In the genomic region with DNA sequence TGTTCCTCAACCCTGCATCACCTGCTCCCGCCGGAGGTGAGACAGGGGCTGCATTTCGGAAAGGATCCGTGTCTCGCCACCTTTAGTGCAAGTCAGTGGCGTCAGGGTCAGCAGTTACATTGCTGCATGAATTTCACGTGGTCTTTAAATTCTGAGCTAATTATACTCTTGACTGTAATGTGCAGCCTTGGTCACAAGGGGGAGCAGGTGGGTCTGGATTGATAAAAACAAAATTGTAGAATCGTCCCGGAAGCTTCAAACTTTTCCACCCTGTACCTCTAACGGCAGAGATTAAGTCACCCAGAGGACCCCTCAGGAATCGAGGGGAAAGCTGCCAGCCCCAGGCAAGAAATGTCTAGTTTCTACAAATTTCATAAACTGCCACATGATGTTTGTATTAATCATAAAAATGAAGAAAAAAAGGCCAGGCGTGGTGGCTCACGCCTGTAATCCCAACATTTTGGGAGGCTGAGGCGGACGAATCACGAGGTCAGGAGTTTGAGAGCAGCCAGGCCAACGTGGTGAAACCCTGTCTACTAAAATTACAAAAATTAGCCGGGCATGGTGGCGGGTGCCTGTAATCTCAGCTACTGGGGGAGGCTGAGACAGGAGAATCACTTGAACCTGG, we compare ENCODE assay signal across 1 cellular context.
TF ChIP-seq lines count a peak whose summit lies in the region.

No MANE protein-coding gene starts in this region.

TF ChIP-seq in IMR-90, 13 proteins besides CTCF, POLR2A, EP300 and RAD21 (continued from another document):
- TF ChIP-seq, protein P1, sequence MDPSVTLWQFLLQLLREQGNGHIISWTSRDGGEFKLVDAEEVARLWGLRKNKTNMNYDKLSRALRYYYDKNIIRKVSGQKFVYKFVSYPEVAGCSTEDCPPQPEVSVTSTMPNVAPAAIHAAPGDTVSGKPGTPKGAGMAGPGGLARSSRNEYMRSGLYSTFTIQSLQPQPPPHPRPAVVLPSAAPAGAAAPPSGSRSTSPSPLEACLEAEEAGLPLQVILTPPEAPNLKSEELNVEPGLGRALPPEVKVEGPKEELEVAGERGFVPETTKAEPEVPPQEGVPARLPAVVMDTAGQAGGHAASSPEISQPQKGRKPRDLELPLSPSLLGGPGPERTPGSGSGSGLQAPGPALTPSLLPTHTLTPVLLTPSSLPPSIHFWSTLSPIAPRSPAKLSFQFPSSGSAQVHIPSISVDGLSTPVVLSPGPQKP (IDR thresholded peaks at IDR 0.05; ENCODE audit: borderline replicate concordance, low read depth, low read length) = no peak
- TF ChIP-seq SMC3 (IDR thresholded peaks at IDR 0.05; ENCODE audit: low read depth, low read length) (peak; percentile 91), RFX5 (IDR thresholded peaks at IDR 0.05; ENCODE audit: low read depth, low read length) (no peak), MAZ (IDR thresholded peaks at IDR 0.05; ENCODE audit: borderline replicate concordance, low read depth, low read length) (no peak; the same call in 1 of the 2 replicates)
- TF ChIP-seq, protein P2, sequence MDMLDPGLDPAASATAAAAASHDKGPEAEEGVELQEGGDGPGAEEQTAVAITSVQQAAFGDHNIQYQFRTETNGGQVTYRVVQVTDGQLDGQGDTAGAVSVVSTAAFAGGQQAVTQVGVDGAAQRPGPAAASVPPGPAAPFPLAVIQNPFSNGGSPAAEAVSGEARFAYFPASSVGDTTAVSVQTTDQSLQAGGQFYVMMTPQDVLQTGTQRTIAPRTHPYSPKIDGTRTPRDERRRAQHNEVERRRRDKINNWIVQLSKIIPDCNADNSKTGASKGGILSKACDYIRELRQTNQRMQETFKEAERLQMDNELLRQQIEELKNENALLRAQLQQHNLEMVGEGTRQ (IDR thresholded peaks at IDR 0.05; ENCODE audit: low read depth, low read length) = peak; percentile 23; the same call in 1 of the 2 replicates
TF ChIP-seq in IMR-90: peak in this region for 2.
